Comparison of ENCODE assay signal across 1 cellular context in genomic region chr6:158356586-158357546, GRCh38.
TF ChIP-seq lines count a peak whose summit lies in the region.

No MANE protein-coding gene starts in this region.

TF ChIP-seq in A549, 52 proteins besides CTCF, POLR2A, EP300 and RAD21 (continued from another document):
- TF ChIP-seq REST (IDR thresholded peaks at IDR 0.05) (no peak), MAZ (IDR thresholded peaks at IDR 0.05; ENCODE audit: borderline replicate concordance, low read depth, low read length) (no peak), BCL3 (IDR thresholded peaks at IDR 0.05) (no peak), FOXS1 (CRISPR knock-in tag; IDR thresholded peaks at IDR 0.05) (no peak), HES2 (IDR thresholded peaks at IDR 0.05) (no peak), EHF (CRISPR knock-in tag; IDR thresholded peaks at IDR 0.05) (no peak), HOXB5 (CRISPR knock-in tag; IDR thresholded peaks at IDR 0.05) (no peak), KDM1A (IDR thresholded peaks at IDR 0.05; ENCODE audit: low read depth) (no peak), RARB (CRISPR knock-in tag; IDR thresholded peaks at IDR 0.05) (no peak), HOXA7 (CRISPR knock-in tag; IDR thresholded peaks at IDR 0.05) (no peak), ATOH8 (CRISPR knock-in tag; IDR thresholded peaks at IDR 0.05; ENCODE audit: low read depth) (no peak), KDM5A (IDR thresholded peaks at IDR 0.05) (no peak), TP53 (CRISPR knock-in tag; IDR thresholded peaks at IDR 0.05) (no peak)
